Comparison of ENCODE assay signal across 17 cellular contexts in genomic region chr14:95263527-95264231, GRCh38. TPM values are rescaled to one million over a fixed set of nuclear protein-coding genes. Genes with fewer than 3 reads are reported as not detected.
DNase-seq lines count a peak whose midpoint lies in the region; ATAC-seq, FAIRE-seq and TF ChIP-seq lines count a peak whose summit lies in the region.
"Had no signal": no experiment of that assay in that cellular context is flagged by ENCODE, and none has a peak within 500 bp of the region (broad histone marks: within the 10 kb centered on the region; RNA-seq: fewer than 3 reads in every experiment).

No MANE protein-coding gene starts in this region.

- no peaks in the 10 kb centered on the region for H3K79me1 ChIP-seq in H9 (ENCODE audit: insufficient read depth, low read depth, low read length, poor library complexity, severe bottlenecking)

- H3T11ph ChIP-seq in H9 (ENCODE audit: low read length): no peak overlapping the region

- H3K27me3 ChIP-seq in H9 (ENCODE audit: insufficient read depth, low read length) (no peaks in the 10 kb centered on the region), mammary epithelial cell (ENCODE audit: insufficient read depth, low read length) (no peaks in the 10 kb centered on the region), mucosa of stomach (ENCODE audit: control insufficient read depth, insufficient read depth, low read length) (no peaks in the 10 kb centered on the region)
- H3K27me3 ChIP-seq: BE2C had no signal

- H2BK15ac ChIP-seq in H9 (ENCODE audit: low read depth, low read length): no peak overlapping the region

- in situ Hi-C loops in mammary epithelial cell (cut with MboI; ENCODE audit: low sequenced_read_pairs in 2 of 2): loop anchor here in 1 of 2 donors (10.0 to 25.0 kb wide), 2 partner anchors 61 to 249 kb away; partner anchors contain the start of gene SYNE3

- BruUV-seq in mammary epithelial cell (replicated peaks; lab: Mats Ljungman, UMichigan): no TSS peak

- no peak overlapping the region for H2BK20ac ChIP-seq in H9 (ENCODE audit: low read depth, low read length, poor library complexity, severe bottlenecking)

- no peak overlapping the region for H3K14ac ChIP-seq in H9 (ENCODE audit: insufficient read depth, low read length)

- FAIRE-seq in A549 (lab: Jason Lieb, UNC): no peak
- FAIRE-seq: GM19239, K562 had no signal

- H3K4me2 ChIP-seq in A549: no peak overlapping the region
- H3K4me2 ChIP-seq in H9 (ENCODE audit: insufficient read depth, insufficient read length, low read length): no peak overlapping the region
- no peak overlapping the region for H3K4me2 ChIP-seq in mammary epithelial cell (ENCODE audit: insufficient read depth, low read depth, low read length)

- TF ChIP-seq POLR2A in A549 (IDR thresholded peaks at IDR 0.05; ENCODE audit: low read length): no peak

- DNase-seq in A549 (ENCODE audit: low read depth in 1 of 2, low spot score in 1 of 2): no peak
- peak; percentile 4 for DNase-seq in H9
- no peak for DNase-seq in mammary epithelial cell
- DNase-seq in GOT3 (lab: John Stamatoyannopoulos, UW): no peak
- no peak for DNase-seq in NCI-H446 (lab: John Stamatoyannopoulos, UW)
- no peak for DNase-seq in NCI-H1417 treated with DMSO at 0.1 percent for 48 hours (lab: John Stamatoyannopoulos, UW)
- no peak for DNase-seq in natural killer cell treated with Interleukin-12 subunit alpha and Interleukin-12 subunit beta and Interleukin-15 and Interleukin-18, amount 100 ng/mL, for 72 hours (ENCODE audit: low spot score)
- DNase-seq: BE2C; CD4-positive, alpha-beta T cell; H7; NCI-H1436; NCI-H2029 treated with DMSO at 0.1 percent for 48 hours; NCI-H510A treated with DMSO at 0.1 percent for 48 hours; PC-3 had no signal

- H3K4me1 ChIP-seq in A549 (peaks cover 38% of the 10 kb centered on the region), H9 (ENCODE audit: insufficient read depth, low read length) (peaks cover 2% of the 10 kb centered on the region; the same call in 1 of the 2 replicates), mammary epithelial cell (ENCODE audit: insufficient read depth, low read length) (peaks cover 55% of the 10 kb centered on the region), mucosa of stomach (ENCODE audit: control insufficient read depth, insufficient read depth, low read length) (peaks cover 53% of the 10 kb centered on the region)

- intact Hi-C loops in mammary epithelial cell (cut with micrococcal nuclease): loop anchor here (10.0 kb wide), 1 partner anchor 101 kb away; no protein-coding TSS in a partner anchor

- H3K23ac ChIP-seq in H9 (ENCODE audit: insufficient read length, low read depth, low read length): no peak overlapping the region

- no peak for TF ChIP-seq EP300 in A549 (IDR thresholded peaks at IDR 0.05)

- no peak overlapping the region for H4K5ac ChIP-seq in H9 (ENCODE audit: insufficient read length, low read depth, low read length)

- CTCF ChIA-PET in A549 (lab: Yijun Ruan, JAX) (interaction anchor here (1.4 kb wide), 1 partner anchor 169 kb away, joined by 5 read pairs; no protein-coding TSS in a partner anchor), mammary epithelial cell (lab: Charles Lee; ENCODE audit: low non-redundant PET) (no interaction called here)

- H3K27me3 Mint-ChIP-seq in H9 (ENCODE audit: low read depth): no peaks in the 10 kb centered on the region
- peaks cover 5 to 7% of the 10 kb centered on the region in 2 donors for H3K27me3 Mint-ChIP-seq in natural killer cell treated with Interleukin-12 subunit alpha and Interleukin-12 subunit beta and Interleukin-15 and Interleukin-18, amount 100 ng/mL, for 72 hours
- H3K27me3 Mint-ChIP-seq: CD4-positive, alpha-beta T cell had no signal

- no peak overlapping the region for H2BK12ac ChIP-seq in H9 (ENCODE audit: insufficient read length, low read depth, low read length)

- H2AK5ac ChIP-seq in H9 (ENCODE audit: insufficient read length, low read length): no peak overlapping the region

- H3K36me3 ChIP-seq in mammary epithelial cell (ENCODE audit: insufficient read depth, low read length) (no peaks in the 10 kb centered on the region), mucosa of stomach (ENCODE audit: control insufficient read depth, insufficient read depth, low read length) (no peaks in the 10 kb centered on the region)
- H3K36me3 ChIP-seq: BE2C had no signal

- no peak overlapping the region; a peak in 1 of 7 replicates for H3K27ac Mint-ChIP-seq in H9
- H3K27ac Mint-ChIP-seq in natural killer cell treated with Interleukin-12 subunit alpha and Interleukin-12 subunit beta and Interleukin-15 and Interleukin-18, amount 100 ng/mL, for 72 hours: no peak overlapping the region
- H3K27ac Mint-ChIP-seq: CD4-positive, alpha-beta T cell had no signal

- H3K9me3 ChIP-seq in A549 (peaks cover 5% of the 10 kb centered on the region; the same call in 1 of the 3 replicates), H9 (ENCODE audit: control insufficient read depth, low read depth, low read length) (no peaks in the 10 kb centered on the region), mammary epithelial cell (replicated peaks; ENCODE audit: insufficient read depth, low read length) (no peaks in the 10 kb centered on the region), mucosa of stomach (ENCODE audit: control insufficient read depth, low read length) (no peaks in the 10 kb centered on the region)
- H3K9me3 ChIP-seq: BE2C had no signal

- H2BK5ac ChIP-seq in H9 (ENCODE audit: insufficient read length, low read length): no peak overlapping the region

- H3K4ac ChIP-seq in H9 (ENCODE audit: low read depth, low read length): no peak overlapping the region

- no peaks in the 10 kb centered on the region for H3K79me2 ChIP-seq in H9 (ENCODE audit: insufficient read depth, low read length)
- peaks cover 29% of the 10 kb centered on the region for H3K79me2 ChIP-seq in mammary epithelial cell (ENCODE audit: insufficient read depth, low read length)

- no peak overlapping the region for H3K4me3 Mint-ChIP-seq in H9
- no peak overlapping the region for H3K4me3 Mint-ChIP-seq in natural killer cell treated with Interleukin-12 subunit alpha and Interleukin-12 subunit beta and Interleukin-15 and Interleukin-18, amount 100 ng/mL, for 72 hours
- H3K4me3 Mint-ChIP-seq: CD4-positive, alpha-beta T cell had no signal

- no peaks in the 10 kb centered on the region for H4K20me1 ChIP-seq in H9 (ENCODE audit: control insufficient read depth, insufficient read depth, insufficient read length)
- no peaks in the 10 kb centered on the region for H4K20me1 ChIP-seq in mammary epithelial cell (ENCODE audit: insufficient read depth, low read length)

- no peak overlapping the region for H3K9ac ChIP-seq in H9 (ENCODE audit: extremely low read depth, insufficient read length, low read length)
- H3K9ac ChIP-seq in mammary epithelial cell (ENCODE audit: insufficient read depth, low read length): no peak overlapping the region
- H3K9ac ChIP-seq in mucosa of stomach (ENCODE audit: low read length): peak overlapping the region; percentile 9

- H3K56ac ChIP-seq in H9 (ENCODE audit: insufficient read length, low read depth, low read length): no peak overlapping the region

- H3K18ac ChIP-seq in H9 (ENCODE audit: insufficient read length, low read depth, low read length): no peak overlapping the region

- H4K8ac ChIP-seq in H9 (replicated peaks; ENCODE audit: insufficient read length, low read depth, low read length): no peak overlapping the region

- TF ChIP-seq CTCF in A549 (IDR thresholded peaks at IDR 0.05) (no peak), H9 (conservative IDR thresholded peaks at IDR 0.05) (no peak), mammary epithelial cell (conservative IDR thresholded peaks at IDR 0.05 in 1 of 2, IDR thresholded peaks at IDR 0.05 in 1 of 2; ENCODE audit: extremely low read depth in 1 of 2, insufficient read depth in 1 of 2, low read depth in 1 of 2, low read length in 2 of 2) (no peak)

- no peaks in the 10 kb centered on the region; a peak in 1 of 7 replicates for H3K36me3 Mint-ChIP-seq in H9 (ENCODE audit: insufficient read depth in 1 of 3, low read depth in 3 of 3)
- peaks cover 4% of the 10 kb centered on the region for H3K36me3 Mint-ChIP-seq in natural killer cell treated with Interleukin-12 subunit alpha and Interleukin-12 subunit beta and Interleukin-15 and Interleukin-18, amount 100 ng/mL, for 72 hours

- ATAC-seq in A549: no peak
- ATAC-seq in natural killer cell treated with Interleukin-12 subunit alpha and Interleukin-12 subunit beta and Interleukin-15 and Interleukin-18, amount 100 ng/mL, for 72 hours: no peak
- ATAC-seq: K562, PC-3 had no signal

- dilution Hi-C loops in mammary epithelial cell (cut with HindIII; ENCODE audit: low sequenced_read_pairs): no loop called here

- POLR2A ChIA-PET in A549 (lab: Yijun Ruan, JAX): interaction anchor here (3.0 kb wide), 1 partner anchor 14 kb away, joined by 11 read pairs; no protein-coding TSS in a partner anchor

- no peak overlapping the region for H4K91ac ChIP-seq in H9 (ENCODE audit: insufficient read length, low read depth, low read length)

- H3K23me2 ChIP-seq in H9 (ENCODE audit: insufficient read length, low read depth, low read length, poor library complexity, severe bottlenecking): no peaks in the 10 kb centered on the region

- WGBS in A549 (ENCODE audit: missing lambda C conversion rate): 96% methylated on average over 7 of the region's 7 CpGs
- no CpG with 5 or more reads among the region's 7 CpGs for WGBS in H9 (ENCODE audit: extremely low coverage, insufficient read length, low lambda C conversion rate)
- WGBS in mammary epithelial cell (ENCODE audit: low coverage, missing lambda C conversion rate): 100% methylated on average over 7 of the region's 7 CpGs

- H2BK120ac ChIP-seq in H9 (ENCODE audit: low read depth, low read length, poor library complexity, severe bottlenecking): no peak overlapping the region

- H2AFZ ChIP-seq in H9 (ENCODE audit: low read length) (no peak overlapping the region), mammary epithelial cell (ENCODE audit: low read depth, low read length) (no peak overlapping the region)

- H3K4me3 ChIP-seq in A549: no peak overlapping the region
- H3K4me3 ChIP-seq in mammary epithelial cell (replicated peaks in 1 of 3; ENCODE audit: insufficient read depth in 1 of 3, low read depth in 2 of 3, low read length in 3 of 3): no peak overlapping the region
- H3K4me3 ChIP-seq in mucosa of stomach (ENCODE audit: low read length): no peak overlapping the region
- H3K4me3 ChIP-seq: K562 had no signal

- H3K4me1 Mint-ChIP-seq in H9: peaks cover 5 to 8% of the 10 kb centered on the region in 2 experiments; a peak in 3 of 4 replicates
- peaks cover 33 to 38% of the 10 kb centered on the region in 2 donors for H3K4me1 Mint-ChIP-seq in natural killer cell treated with Interleukin-12 subunit alpha and Interleukin-12 subunit beta and Interleukin-15 and Interleukin-18, amount 100 ng/mL, for 72 hours (ENCODE audit: low read depth in 2 of 2)

- H3K9me3 Mint-ChIP-seq in H9: peaks cover 3% of the 10 kb centered on the region in 2 experiments; a peak in 3 of 5 replicates
- peaks cover 4% of the 10 kb centered on the region for H3K9me3 Mint-ChIP-seq in natural killer cell treated with Interleukin-12 subunit alpha and Interleukin-12 subunit beta and Interleukin-15 and Interleukin-18, amount 100 ng/mL, for 72 hours
- H3K9me3 Mint-ChIP-seq: CD4-positive, alpha-beta T cell had no signal

- H3K27ac ChIP-seq in A549 (peak overlapping the region; percentile 86 to 88), H9 (ENCODE audit: insufficient read length, low read depth, low read length) (no peak overlapping the region), mammary epithelial cell (ENCODE audit: insufficient read depth, low read depth, low read length) (peak overlapping the region; percentile 100)

- TF ChIP-seq RAD21 in A549 (conservative IDR thresholded peaks at IDR 0.05 in 1 of 2, IDR thresholded peaks at IDR 0.05 in 1 of 2): no peak

RNA-seq across cellular contexts. Expression of gene CLMN, which starts 56.0 kb away (rescaled TPM):
- polyA plus RNA-seq in A549 (2011; rRNA removed) (10.6 and 11.3 TPM in 2 replicates), A549 (2017; fragmentation: RNase III; extraction: RNeasy Plus Mini Kit Qiagen cat#74134 plus additional on column Dnase treatment) (2.9 to 4.3 TPM (median 3.3 TPM) in 3 replicates), mammary epithelial cell (12.0 TPM)
- 1.4 and 1.6 TPM in 2 replicates for polyA plus RNA-seq in A549 (2012; cell fraction: cytosol; rRNA removed)
- 2.0 and 3.1 TPM in 2 replicates for polyA plus RNA-seq in A549 (2012; cell fraction: nucleus; rRNA removed)
- 10.9 and 11.9 TPM in 2 replicates for polyA minus RNA-seq in A549 (2011; rRNA and poly(A)+ RNA removed)
- total RNA-seq in H9 (2021) (7.6 and 8.4 TPM in 2 replicates), mammary epithelial cell (10 to 100 TPM; 12.2 to 64.3 TPM)
- polyA minus RNA-seq in mammary epithelial cell: 45.1 TPM
- 1 to 10 TPM; 2.6 to 3.5 TPM for total RNA-seq in natural killer cell treated with Interleukin-12 subunit alpha and Interleukin-12 subunit beta and Interleukin-15 and Interleukin-18, amount 100 ng/mL, for 72 hours
